13 cellular contexts compared by ENCODE assay signal in the genomic region with DNA sequence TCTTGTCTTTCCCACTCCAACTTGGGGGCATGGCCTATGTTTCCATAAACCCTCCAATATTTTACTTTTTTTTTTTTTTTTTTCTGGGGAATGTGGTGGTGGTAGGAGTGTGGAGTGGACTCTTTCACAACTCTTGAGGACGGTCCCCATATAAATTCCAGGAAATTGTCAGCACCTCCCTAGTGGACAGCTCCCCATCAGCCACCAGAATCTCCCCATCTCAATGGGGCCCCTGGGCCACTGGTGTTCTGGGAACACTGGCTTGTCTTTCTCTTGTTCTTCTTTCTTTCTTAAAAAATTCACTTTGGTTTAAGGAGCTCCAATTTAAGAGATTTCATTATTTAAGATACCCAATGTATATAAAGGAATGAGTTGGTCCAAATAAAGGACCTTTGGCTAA.
DNase-seq lines count a peak whose midpoint lies in the region; ATAC-seq, FAIRE-seq and TF ChIP-seq lines count a peak whose summit lies in the region.
"Had no signal": no experiment of that assay in that cellular context is flagged by ENCODE, and none has a peak within 500 bp of the region (broad histone marks: within the 10 kb centered on the region; RNA-seq: fewer than 3 reads in every experiment).

No MANE protein-coding gene starts in this region.

- TF ChIP-seq RAD21 in A549 (conservative IDR thresholded peaks at IDR 0.05 in 1 of 2, IDR thresholded peaks at IDR 0.05 in 1 of 2) (no peak), GM12878 (IDR thresholded peaks at IDR 0.05; ENCODE audit: insufficient read depth, low read depth, low read length) (no peak), HepG2 (CRISPR knock-in tag; IDR thresholded peaks at IDR 0.05) (no peak)

- TF ChIP-seq POLR2A in A549 (IDR thresholded peaks at IDR 0.05; ENCODE audit: low read length) (no peak), GM12878 (IDR thresholded peaks at IDR 0.05; ENCODE audit: low read depth, low read length) (no peak), HepG2 (IDR thresholded peaks at IDR 0.05; ENCODE audit: insufficient read depth in 1 of 2, low read depth in 2 of 2, low read length in 2 of 2) (no peak), prostate gland (IDR thresholded peaks at IDR 0.05) (no peak)

- no peak for TF ChIP-seq EP300 in A549 (IDR thresholded peaks at IDR 0.05)
- no peak for TF ChIP-seq EP300 in GM12878 (IDR thresholded peaks at IDR 0.05; ENCODE audit: borderline replicate concordance in 1 of 2, control insufficient read depth in 1 of 2, low read depth in 2 of 2, low read length in 2 of 2)
- no peak for TF ChIP-seq EP300 in HepG2 (IDR thresholded peaks at IDR 0.05; ENCODE audit: low read depth in 2 of 2, low read length in 2 of 2)
- no peak for TF ChIP-seq EP300 in HepG2 (CRISPR knock-in tag; IDR thresholded peaks at IDR 0.05; ENCODE audit: borderline replicate concordance)

- in situ Hi-C loops in GM12878 (cut with MboI): no loop called here
- in situ Hi-C loops in HepG2 (cut with HindIII; ENCODE audit: extremely low pct_ligation_motif_present, low pct_unique_long_range_greater_than_20kb): no loop called here

- no peak overlapping the region for H3K27ac ChIP-seq in A549
- H3K27ac ChIP-seq in GM12878 (ENCODE audit: control insufficient read depth, insufficient read depth): no peak overlapping the region
- no peak overlapping the region for H3K27ac ChIP-seq in HepG2 (ENCODE audit: extremely low read length, insufficient read depth, low read length)
- no peak overlapping the region for H3K27ac ChIP-seq in prostate gland

- DNase-seq in A549 (ENCODE audit: low read depth in 1 of 2, low spot score in 1 of 2) (peak in 1 of 2 experiments; percentile 22), HuH-7 (ENCODE audit: low spot score) (peak; percentile 37), GM12878 (ENCODE audit: low read depth, low spot score) (no peak), HepG2 (ENCODE audit: low spot score) (no peak), prostate gland (ENCODE audit: low spot score) (no peak), NOMO-1 (lab: John Stamatoyannopoulos, UW; ENCODE audit: unreplicated experiment in 2 of 2) (no peak)
- DNase-seq: BE2C; effector memory CD4-positive, alpha-beta T cell; GF-D8; stimulated activated CD4-positive, alpha-beta T cell treated with anti-CD3 and anti-CD28 coated beads, Interleukin-1b, Interleukin-23, amount 100 ng/mL, for 48 hours; stomach had no signal

- POLR2A ChIA-PET in A549 (lab: Yijun Ruan, JAX) (no interaction called here), GM12878 (lab: Charles Lee) (no interaction called here), HepG2 (lab: Yijun Ruan, JAX) (no interaction called here)

- CTCF ChIA-PET in A549 (lab: Yijun Ruan, JAX): interaction anchor here (1.2 to 8.0 kb wide), 2 partner anchors 11 to 356 kb away, joined by 4 to 52 read pairs; no protein-coding TSS in a partner anchor
- CTCF ChIA-PET in GM12878 (lab: Yijun Ruan, JAX): interaction anchor here (0.9 to 1.5 kb wide), 3 partner anchors 13 to 25 kb away, joined by 3 to 4 read pairs (median 3); no protein-coding TSS in a partner anchor
- CTCF ChIA-PET in HepG2 (lab: Yijun Ruan, JAX; ENCODE audit: low intra/inter-chr PET ratio, low total read pairs): no interaction called here

- SMC1A ChIA-PET in GM12878 (lab: Charles Lee; ENCODE audit: uncharacterized antibody, unreplicated experiment): no interaction called here

- H3K9ac ChIP-seq in GM12878 (ENCODE audit: control insufficient read depth, insufficient read depth, low read length) (no peak overlapping the region), HepG2 (ENCODE audit: insufficient read depth, low read depth, low read length) (no peak overlapping the region)

- no peak; a peak in 1 of 6 replicates for ATAC-seq in A549
- no peak for ATAC-seq in GM12878
- no peak for ATAC-seq in HepG2
- ATAC-seq in HG03135 (IDR thresholded peaks at IDR 0.05; ENCODE audit: unreplicated experiment): no peak
- ATAC-seq in HG02610 (IDR thresholded peaks at IDR 0.05; ENCODE audit: unreplicated experiment): no peak

- H3K9me3 ChIP-seq in A549: 0 out of 3 replicates have a peak, but pooled peaks cover 4% of the 10 kb centered on the region
- no peaks in the 10 kb centered on the region; the same call in 2 of the 3 replicates for H3K9me3 ChIP-seq in GM12878 (replicated peaks; ENCODE audit: control insufficient read depth, insufficient read depth, low read length)
- no peaks in the 10 kb centered on the region for H3K9me3 ChIP-seq in HepG2 (ENCODE audit: low read length)
- no peaks in the 10 kb centered on the region for H3K9me3 ChIP-seq in prostate gland
- H3K9me3 ChIP-seq: BE2C, stomach had no signal

- TF ChIP-seq CTCF in A549 (IDR thresholded peaks at IDR 0.05): no peak
- TF ChIP-seq CTCF in GM12878 (IDR thresholded peaks at IDR 0.05 in 2 of 3, conservative IDR thresholded peaks at IDR 0.05 in 1 of 3; ENCODE audit: control insufficient read depth in 2 of 3, extremely low read depth in 1 of 3, insufficient read depth in 1 of 3, low read depth in 3 of 3, low read length in 3 of 3): no peak
- TF ChIP-seq CTCF in HepG2 (CRISPR knock-in tag; IDR thresholded peaks at IDR 0.05): no peak
- no peak for TF ChIP-seq CTCF in prostate gland (IDR thresholded peaks at IDR 0.05)

- RAD21 ChIA-PET in GM12878 (lab: Charles Lee; ENCODE audit: unreplicated experiment): no interaction called here

- H3K27me3 ChIP-seq in GM12878 (replicated peaks in 1 of 2; ENCODE audit: control insufficient read depth in 2 of 2, insufficient read depth in 2 of 2, low read length in 1 of 2) (no peaks in the 10 kb centered on the region; a peak in 1 of 4 replicates), HepG2 (ENCODE audit: control insufficient read depth in 1 of 2, insufficient read depth in 2 of 2, low read length in 2 of 2) (0 out of 5 replicates have a peak, but pooled peaks cover 0 to 2% of the 10 kb centered on the region in 2 experiments), prostate gland (replicated peaks; ENCODE audit: insufficient read depth) (no peaks in the 10 kb centered on the region)
- H3K27me3 ChIP-seq: BE2C, stomach had no signal

- no peak for FAIRE-seq in A549 (lab: Jason Lieb, UNC)
- FAIRE-seq in GM12878 (lab: Jason Lieb, UNC): no peak
- FAIRE-seq in HepG2 (lab: Jason Lieb, UNC): no peak

- H3K4me3 ChIP-seq in A549: no peak overlapping the region
- H3K4me3 ChIP-seq in GM12878: no peak overlapping the region
- H3K4me3 ChIP-seq in HepG2 (replicated peaks in 1 of 3; ENCODE audit: insufficient read depth in 1 of 3, low read depth in 2 of 3, low read length in 3 of 3): no peak overlapping the region
- H3K4me3 ChIP-seq in prostate gland: no peak overlapping the region
- H3K4me3 ChIP-seq: stomach had no signal

- BruUV-seq in GM12878 (replicated peaks; lab: Mats Ljungman, UMichigan) (no TSS peak), HepG2 (replicated peaks; lab: Mats Ljungman, UMichigan) (no TSS peak)

- H4K20me1 ChIP-seq in GM12878 (ENCODE audit: control insufficient read depth, insufficient read depth): no peaks in the 10 kb centered on the region
- H4K20me1 ChIP-seq in HepG2 (ENCODE audit: insufficient read depth, low read length): no peaks in the 10 kb centered on the region

- intact Hi-C loops in GM12878 (cut with micrococcal nuclease; ENCODE audit: unreplicated experiment) (no loop called here), HepG2 (cut with micrococcal nuclease; ENCODE audit: unreplicated experiment) (no loop called here), prostate gland (cut with DNase I) (no loop called here)

- H3K4me2 ChIP-seq in A549 (no peak overlapping the region), GM12878 (ENCODE audit: control insufficient read depth, insufficient read depth) (no peak overlapping the region), HepG2 (ENCODE audit: low read depth, low read length) (no peak overlapping the region)

- peaks cover 11% of the 10 kb centered on the region; the same call in 2 of the 3 replicates for H3K4me1 ChIP-seq in A549
- no peaks in the 10 kb centered on the region for H3K4me1 ChIP-seq in GM12878 (ENCODE audit: control insufficient read depth, insufficient read depth, low read length)
- no peaks in the 10 kb centered on the region for H3K4me1 ChIP-seq in HepG2 (ENCODE audit: insufficient read depth, low read length)
- H3K4me1 ChIP-seq in prostate gland (replicated peaks): no peaks in the 10 kb centered on the region
- H3K4me1 ChIP-seq: BE2C had no signal

- 50% methylated on average over 1 of the region's 1 CpG for WGBS in A549 (ENCODE audit: missing lambda C conversion rate)
- 38% methylated on average over 1 of the region's 1 CpG for WGBS in GM12878 (ENCODE audit: insufficient coverage, insufficient replicate concordance, low lambda C conversion rate, missing lambda C conversion rate)
- 20% methylated on average over 1 of the region's 1 CpG for WGBS in HepG2 (ENCODE audit: low lambda C conversion rate)
- 17% methylated on average over 1 of the region's 1 CpG for WGBS in prostate gland

- H3K36me3 ChIP-seq in GM12878 (ENCODE audit: control insufficient read depth in 2 of 2, insufficient read depth in 2 of 2, low read length in 1 of 2) (no peaks in the 10 kb centered on the region), HepG2 (replicated peaks in 1 of 2; ENCODE audit: control insufficient read depth in 1 of 2, insufficient read depth in 2 of 2, low read length in 2 of 2) (no peaks in the 10 kb centered on the region), prostate gland (no peaks in the 10 kb centered on the region)
- H3K36me3 ChIP-seq: BE2C, stomach had no signal

- H2AFZ ChIP-seq in GM12878 (ENCODE audit: control insufficient read depth, low read depth, low read length): no peak overlapping the region
- no peak overlapping the region for H2AFZ ChIP-seq in HepG2 (ENCODE audit: low read length)

- H3K79me2 ChIP-seq in GM12878 (ENCODE audit: control insufficient read depth, insufficient read depth, low read length) (no peaks in the 10 kb centered on the region), HepG2 (ENCODE audit: insufficient read depth, low read length) (no peaks in the 10 kb centered on the region)
